Comparison of ENCODE assay signal across 19 cellular contexts in the genomic region with DNA sequence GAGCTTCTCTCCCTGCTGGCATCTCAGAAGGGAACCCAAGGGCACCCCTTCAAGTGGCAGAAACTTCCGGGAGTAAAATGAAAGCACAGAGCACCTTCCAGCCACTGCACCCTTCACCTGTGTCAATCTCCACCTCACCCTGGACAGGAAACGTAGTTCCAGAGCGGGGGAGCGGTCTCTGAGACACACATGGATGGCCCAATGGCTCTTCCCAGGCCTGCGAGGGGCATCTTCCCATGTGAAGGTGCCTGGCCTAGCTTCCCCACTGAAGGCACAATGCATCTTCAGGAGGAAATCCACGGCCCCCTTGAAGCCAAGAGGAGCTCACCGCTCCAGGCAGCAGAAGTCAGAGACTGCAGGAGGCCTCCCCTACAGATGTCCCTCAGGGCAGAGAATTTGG.
"Had no signal": no experiment of that assay in that cellular context is flagged by ENCODE, and none has a peak within 500 bp of the region (broad histone marks: within the 10 kb centered on the region; RNA-seq: fewer than 3 reads in every experiment).

No MANE protein-coding gene starts in this region.

- H3K9ac ChIP-seq: SK-N-SH had no signal

- H3K9me3 ChIP-seq: MG63, SK-N-SH had no signal

- H3K4me3 ChIP-seq: MG63 had no signal

- H3K27me3 ChIP-seq: MG63 had no signal

- DNase-seq: KBM-7, MG63, NCI-H1092, NCI-H1105 treated with DMSO at 0.1 percent for 48 hours, NCI-H1417 treated with DMSO at 0.1 percent for 48 hours, NCI-H146, NCI-H1694 treated with DMSO at 0.1 percent for 48 hours, NCI-H1930, NCI-H2081, NCI-H2107, NCI-H2227 treated with DMSO at 0.1 percent for 48 hours, NCI-H446, NCI-H510A, NCI-H524 treated with DMSO at 0.1 percent for 48 hours, NCI-H69, NCI-H774, RPMI8226, SHP77, SK-N-SH had no signal

- H3K36me3 ChIP-seq: MG63 had no signal

- H3K4me2 ChIP-seq: SK-N-SH had no signal
